22 cellular contexts compared by ENCODE assay signal in genomic region chr2:238884812-238885408, GRCh38. TPM values are rescaled to one million over a fixed set of nuclear protein-coding genes. Genes with fewer than 3 reads are reported as not detected.
"Had no signal": no experiment of that assay in that cellular context is flagged by ENCODE, and none has a peak within 500 bp of the region (broad histone marks: within the 10 kb centered on the region; RNA-seq: fewer than 3 reads in every experiment).

No MANE protein-coding gene starts in this region.

- H3K9me3 Mint-ChIP-seq: endodermal cell; stimulated activated naive CD8-positive, alpha-beta T cell treated with anti-CD3 and anti-CD28 coated beads, Interleukin-15, Interleukin-2, amounts not matched to agents 100 ng/mL and 50 ng/mL, for 24 hours had no signal

- H3K4me3 ChIP-seq: colonic mucosa, hepatocyte, left ventricle myocardium inferior, lower lobe of right lung, right atrium auricular region, testis, tibial nerve had no signal

- H3K36me3 Mint-ChIP-seq: memory B cell; naive B cell; stimulated activated memory B cell treated with anti-CD40 and anti-IgM and Interleukin-4, amounts not matched to agents 10 μg/mL and 1 μg/mL and 100 μg/mL, for 72 hours had no signal

- H3K27me3 ChIP-seq: colonic mucosa, hepatocyte, right atrium auricular region, testis, tibial nerve had no signal

- H3K4me3 Mint-ChIP-seq: endodermal cell; memory B cell; naive B cell; nephron progenitor cell; stimulated activated memory B cell treated with anti-CD40 and anti-IgM and Interleukin-4, amounts not matched to agents 10 μg/mL and 1 μg/mL and 100 μg/mL, for 72 hours; stimulated activated naive CD8-positive, alpha-beta T cell treated with anti-CD3 and anti-CD28 coated beads, Interleukin-15, Interleukin-2, amounts not matched to agents 100 ng/mL and 50 ng/mL, for 24 hours had no signal

- H3K27ac ChIP-seq: colonic mucosa, left ventricle myocardium inferior, lower lobe of right lung, right atrium auricular region, testis, tibial nerve had no signal

- DNase-seq: colonic mucosa; dermis blood vessel endothelial cell; endodermal cell; erythroblast; foreskin melanocyte; head of caudate nucleus; kidney; left ventricle myocardium inferior; lower lobe of right lung; naive B cell; nephron progenitor cell; stimulated activated CD4-positive, alpha-beta T cell treated with anti-CD3 and anti-CD28 coated beads, Interleukin-15, amount 100 ng/mL, for 24 hours; stimulated activated CD4-positive, alpha-beta T cell treated with anti-CD3 and anti-CD28 coated beads, Interleukin-1b, Interleukin-23, amount 100 ng/mL, for 48 hours; stimulated activated CD4-positive, alpha-beta T cell treated with anti-CD3 and anti-CD28 coated beads, Interleukin-4, amount 100 ng/mL, for 24 hours; testis had no signal

- H3K9me3 ChIP-seq: colonic mucosa, left ventricle myocardium inferior, lower lobe of right lung, right atrium auricular region, testis, tibial nerve had no signal

- H3K4me1 Mint-ChIP-seq: endodermal cell; memory B cell; naive B cell; stimulated activated memory B cell treated with anti-CD40 and anti-IgM and Interleukin-4, amounts not matched to agents 10 μg/mL and 1 μg/mL and 100 μg/mL, for 72 hours had no signal

- H3K36me3 ChIP-seq: colonic mucosa, left ventricle myocardium inferior, lower lobe of right lung, right atrium auricular region, tibial nerve had no signal

- ATAC-seq: left cardiac atrium; lower lobe of right lung; stimulated activated memory B cell treated with anti-CD40 and anti-IgM and Interleukin-4, amounts not matched to agents 10 μg/mL and 1 μg/mL and 100 μg/mL, for 72 hours had no signal

- H3K4me1 ChIP-seq: colonic mucosa, left ventricle myocardium inferior, lower lobe of right lung, right atrium auricular region had no signal

- H3K27ac Mint-ChIP-seq: endodermal cell; memory B cell; naive B cell; nephron progenitor cell; stimulated activated memory B cell treated with anti-CD40 and anti-IgM and Interleukin-4, amounts not matched to agents 10 μg/mL and 1 μg/mL and 100 μg/mL, for 72 hours; stimulated activated naive CD8-positive, alpha-beta T cell treated with anti-CD3 and anti-CD28 coated beads, Interleukin-15, Interleukin-2, amounts not matched to agents 100 ng/mL and 50 ng/mL, for 24 hours had no signal

RNA-seq across cellular contexts. Expression of gene TWIST2, which starts 37.0 kb away (rescaled TPM):
- total RNA-seq: dermis blood vessel endothelial cell had no signal
